17 cellular contexts compared by ENCODE assay signal in the genomic region with DNA sequence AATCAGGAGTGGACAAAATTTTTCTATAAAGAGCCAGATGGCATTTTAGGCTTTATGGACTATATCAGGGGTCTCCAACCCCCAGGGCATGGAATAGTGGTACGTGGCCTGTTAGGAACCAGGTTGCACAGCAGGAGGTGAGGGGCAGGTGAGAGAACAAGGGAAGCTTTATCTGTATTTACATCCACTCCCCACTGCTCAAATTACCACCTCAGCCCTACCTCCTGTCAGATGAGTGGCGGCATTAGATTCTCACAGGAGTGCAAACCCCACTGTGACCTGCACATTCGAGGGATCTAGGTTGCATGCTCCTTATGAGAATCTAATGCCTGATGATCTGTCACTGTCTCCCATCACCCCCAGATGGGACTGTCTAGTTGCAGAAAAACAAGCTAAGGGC.
"Had no signal": no experiment of that assay in that cellular context is flagged by ENCODE, and none has a peak within 500 bp of the region (broad histone marks: within the 10 kb centered on the region; RNA-seq: fewer than 3 reads in every experiment).

No MANE protein-coding gene starts in this region.

- H3K27ac Mint-ChIP-seq: activated B cell treated with CpG ODN at 0.5 μM for 24 hours; activated CD4-positive, alpha-beta T cell treated with anti-CD3 and anti-CD28 coated beads, Interleukin-2, amount 10 ng/mL, durations not matched to agents 24 days and 14 days; activated naive CD4-positive, alpha-beta T cell treated with anti-CD3 and anti-CD28 coated beads, Interleukin-2, amount 50 U/mL, for 24 hours; nephron; stimulated activated naive CD8-positive, alpha-beta T cell treated with anti-CD3 and anti-CD28 coated beads, Interleukin-15, amount 100 ng/mL, for 72 hours had no signal

- DNase-seq: activated B cell treated with CpG ODN at 0.5 μM for 24 hours; activated CD4-positive, alpha-beta T cell treated with anti-CD3 and anti-CD28 coated beads, Interleukin-2, amount 10 ng/mL, durations not matched to agents 24 days and 14 days; activated CD8-positive, alpha-beta memory T cell treated with anti-CD3 and anti-CD28 coated beads for 24 hours; activated effector memory CD4-positive, alpha-beta T cell treated with Interleukin-2 at 50 U/mL for 16 hours; body of pancreas; central memory CD4-positive, alpha-beta T cell; effector CD4-positive, alpha-beta T cell; foreskin melanocyte; heart left ventricle; mammary epithelial cell; stimulated activated CD4-positive, alpha-beta T cell treated with anti-CD3 and anti-CD28 coated beads, Interleukin-4, amount 100 ng/mL, for 1 hour; stimulated activated naive CD8-positive, alpha-beta T cell treated with anti-CD3 and anti-CD28 coated beads, Interleukin-15, amount 100 ng/mL, for 72 hours; testis; upper lobe of right lung had no signal

- H3K4me3 Mint-ChIP-seq: activated B cell treated with CpG ODN at 0.5 μM for 24 hours; activated CD4-positive, alpha-beta T cell treated with anti-CD3 and anti-CD28 coated beads, Interleukin-2, amount 10 ng/mL, durations not matched to agents 24 days and 14 days; activated naive CD4-positive, alpha-beta T cell treated with anti-CD3 and anti-CD28 coated beads, Interleukin-2, amount 50 U/mL, for 24 hours; nephron; stimulated activated naive CD8-positive, alpha-beta T cell treated with anti-CD3 and anti-CD28 coated beads, Interleukin-15, amount 100 ng/mL, for 72 hours had no signal

- H3K27me3 ChIP-seq: body of pancreas, heart left ventricle, testis, upper lobe of right lung had no signal

- H3K27ac ChIP-seq: body of pancreas, coronary artery, heart left ventricle, testis, upper lobe of right lung had no signal

- H3K4me1 Mint-ChIP-seq: activated naive CD4-positive, alpha-beta T cell treated with anti-CD3 and anti-CD28 coated beads, Interleukin-2, amount 50 U/mL, for 24 hours had no signal

- H3K4me1 ChIP-seq: body of pancreas, testis, upper lobe of right lung had no signal

- H3K4me3 ChIP-seq: body of pancreas, coronary artery, heart left ventricle, testis, upper lobe of right lung had no signal

- H3K9me3 Mint-ChIP-seq: activated B cell treated with CpG ODN at 0.5 μM for 24 hours; activated CD4-positive, alpha-beta T cell treated with anti-CD3 and anti-CD28 coated beads, Interleukin-2, amount 10 ng/mL, durations not matched to agents 24 days and 14 days; activated naive CD4-positive, alpha-beta T cell treated with anti-CD3 and anti-CD28 coated beads, Interleukin-2, amount 50 U/mL, for 24 hours; nephron; stimulated activated naive CD8-positive, alpha-beta T cell treated with anti-CD3 and anti-CD28 coated beads, Interleukin-15, amount 100 ng/mL, for 72 hours had no signal

- H3K9me3 ChIP-seq: body of pancreas, heart left ventricle, testis, upper lobe of right lung had no signal

- ATAC-seq: body of pancreas; heart left ventricle; stimulated activated naive CD8-positive, alpha-beta T cell treated with anti-CD3 and anti-CD28 coated beads, Interleukin-15, amount 100 ng/mL, for 72 hours; upper lobe of right lung had no signal
